In the genomic region with DNA sequence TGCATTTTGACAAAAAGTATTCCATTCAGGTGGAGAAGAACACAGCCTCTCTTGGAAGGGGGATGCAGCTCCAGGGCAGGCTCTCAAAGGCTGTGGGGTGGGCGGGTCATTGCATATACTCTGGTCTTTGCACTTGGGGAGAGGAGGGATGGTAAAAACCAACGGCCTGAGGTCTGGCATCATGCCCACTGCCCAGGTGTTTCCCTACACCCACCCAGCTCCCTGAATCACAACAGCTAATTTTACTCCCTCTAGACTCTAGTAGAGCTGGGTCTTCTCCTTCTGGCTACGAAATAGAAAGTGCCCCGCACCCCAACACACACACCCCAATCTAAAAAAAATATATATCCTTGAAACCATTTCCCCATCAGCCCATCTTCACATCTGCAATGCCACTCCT, we compare ENCODE assay signal across 10 cellular contexts. TPM values are rescaled to one million over a fixed set of nuclear protein-coding genes. Genes with fewer than 3 reads are reported as not detected.
A peak's percentile ranks its signal among the peaks of the same experiment; 100 is the strongest.
DNase-seq lines count a peak whose midpoint lies in the region; ATAC-seq and TF ChIP-seq lines count a peak whose summit lies in the region.
"Had no signal": no experiment of that assay in that cellular context is flagged by ENCODE, and none has a peak within 500 bp of the region (broad histone marks: within the 10 kb centered on the region; RNA-seq: fewer than 3 reads in every experiment).

No MANE protein-coding gene starts in this region.

- no peak overlapping the region for H3K4ac ChIP-seq in neuronal stem cell (ENCODE audit: low read length)

- H3K27me3 Mint-ChIP-seq in CD8-positive, alpha-beta T cell (ENCODE audit: low read depth), result peaks cover 41% of the 10 kb centered on the region
- H3K27me3 Mint-ChIP-seq in endothelial cell (ENCODE audit: unreplicated experiment), result peaks cover 18% of the 10 kb centered on the region

- no peak for TF ChIP-seq CTCF in CD8-positive, alpha-beta T cell (IDR thresholded peaks at IDR 0.05)
- TF ChIP-seq CTCF in endothelial cell (IDR thresholded peaks at IDR 0.05; ENCODE audit: unreplicated experiment) (no peak), testis (IDR thresholded peaks at IDR 0.05) (no peak)

- H3K79me1 ChIP-seq in neuronal stem cell (ENCODE audit: low read depth, low read length), result peaks cover 2% of the 10 kb centered on the region

- H2BK15ac ChIP-seq in neuronal stem cell (ENCODE audit: low read length), result no peak overlapping the region

- TF ChIP-seq POLR2A in GM18505 (IDR thresholded peaks at IDR 0.05; ENCODE audit: borderline replicate concordance, extremely low read depth, insufficient read depth, insufficient read length) (no peak), testis (IDR thresholded peaks at IDR 0.05) (no peak)

- H3K9me3 ChIP-seq in CD8-positive, alpha-beta T cell (ENCODE audit: low read length), result no peaks in the 10 kb centered on the region
- H3K9me3 ChIP-seq in MG63 (no peaks in the 10 kb centered on the region), neuronal stem cell (replicated peaks in 1 of 2; ENCODE audit: control insufficient read depth in 2 of 2, insufficient read depth in 1 of 2, low read depth in 1 of 2, low read length in 2 of 2) (peaks cover 0 to 7% of the 10 kb centered on the region in 2 donors), testis (no peaks in the 10 kb centered on the region)

- H3K4me3 Mint-ChIP-seq in CD8-positive, alpha-beta T cell, result peak overlapping the region; percentile 19
- H3K4me3 Mint-ChIP-seq in endothelial cell (ENCODE audit: unreplicated experiment), result peak overlapping the region; percentile 79

- H3K18ac ChIP-seq in neuronal stem cell (ENCODE audit: low read length), result no peak overlapping the region

- H3K9me3 Mint-ChIP-seq in CD8-positive, alpha-beta T cell, result no peaks in the 10 kb centered on the region
- no peaks in the 10 kb centered on the region for H3K9me3 Mint-ChIP-seq in endothelial cell (ENCODE audit: unreplicated experiment)

- no CpG with 5 or more reads among the region's 4 CpGs for WGBS in neuronal stem cell (ENCODE audit: extremely low coverage in 2 of 2, insufficient read length in 2 of 2, insufficient replicate concordance in 1 of 2), 2 donors
- 46 to 47% methylated on average over 4 of the region's 4 CpGs for WGBS in testis, 2 donors

- H2BK120ac ChIP-seq in neuronal stem cell (ENCODE audit: low read depth, low read length), result no peak overlapping the region

- no peaks in the 10 kb centered on the region for H3K36me3 Mint-ChIP-seq in CD8-positive, alpha-beta T cell
- H3K36me3 Mint-ChIP-seq in endothelial cell (ENCODE audit: low read depth, unreplicated experiment), result no peaks in the 10 kb centered on the region

- no peak overlapping the region for H3K23ac ChIP-seq in neuronal stem cell (ENCODE audit: low read depth, low read length, poor library complexity)

- H3K4me2 ChIP-seq in neuronal stem cell (ENCODE audit: insufficient read depth, low read length, poor library complexity, severe bottlenecking), result peak overlapping the region; percentile 96

- H2BK12ac ChIP-seq in neuronal stem cell (ENCODE audit: low read length), result no peak overlapping the region

- H2BK5ac ChIP-seq in neuronal stem cell (ENCODE audit: low read length), result no peak overlapping the region

- H3K9ac ChIP-seq in neuronal stem cell (ENCODE audit: low read depth, low read length, poor library complexity), result no peak overlapping the region

- POLR2A ChIA-PET in CD8-positive, alpha-beta T cell (lab: Charles Lee), result no interaction called here

- H3K27ac ChIP-seq in CD8-positive, alpha-beta T cell (ENCODE audit: low read depth, low read length), result no peak overlapping the region
- no peak overlapping the region for H3K27ac ChIP-seq in neuronal stem cell (replicated peaks; ENCODE audit: low read length)
- no peak overlapping the region for H3K27ac ChIP-seq in testis

- peak overlapping the region; percentile 17 for H2AK5ac ChIP-seq in neuronal stem cell (ENCODE audit: low read depth, low read length)

- peaks cover 4% of the 10 kb centered on the region for H3K27me3 ChIP-seq in CD8-positive, alpha-beta T cell (ENCODE audit: insufficient read depth, low read length)
- H3K27me3 ChIP-seq in MG63 (no peaks in the 10 kb centered on the region), neuronal stem cell (ENCODE audit: control insufficient read depth in 3 of 3, insufficient read depth in 3 of 3, low read depth in 1 of 3, low read length in 3 of 3) (no peaks in the 10 kb centered on the region), testis (no peaks in the 10 kb centered on the region)

- no peak overlapping the region for H3K4me3 ChIP-seq in CD8-positive, alpha-beta T cell (ENCODE audit: low read depth, low read length)
- H3K4me3 ChIP-seq in MG63, result peak overlapping the region; percentile 58
- H3K4me3 ChIP-seq in neuronal stem cell (ENCODE audit: low read length in 2 of 2), result peak overlapping the region in 1 of 2 donors; percentile 91
- H3K4me3 ChIP-seq in testis, result no peak overlapping the region

- no peak overlapping the region for H4K91ac ChIP-seq in neuronal stem cell (ENCODE audit: low read depth, low read length, poor library complexity)

- no peaks in the 10 kb centered on the region for H3K36me3 ChIP-seq in CD8-positive, alpha-beta T cell (ENCODE audit: insufficient read depth, low read length)
- H3K36me3 ChIP-seq in MG63, result no peaks in the 10 kb centered on the region
- no peaks in the 10 kb centered on the region for H3K36me3 ChIP-seq in neuronal stem cell (replicated peaks in 1 of 2; ENCODE audit: control insufficient read depth in 2 of 2, insufficient read depth in 2 of 2, low read length in 2 of 2)
- H3K36me3 ChIP-seq in testis (ENCODE audit: low read depth, missing control alignments), result no peaks in the 10 kb centered on the region

- H3K14ac ChIP-seq in neuronal stem cell (ENCODE audit: low read length), result no peak overlapping the region

- peaks cover 15% of the 10 kb centered on the region for H3K4me1 Mint-ChIP-seq in CD8-positive, alpha-beta T cell (ENCODE audit: low read depth)
- peaks cover 14% of the 10 kb centered on the region for H3K4me1 Mint-ChIP-seq in endothelial cell (ENCODE audit: unreplicated experiment)

- H3K4me1 ChIP-seq in CD8-positive, alpha-beta T cell (ENCODE audit: insufficient read depth, low read length), result peaks cover 6% of the 10 kb centered on the region
- H3K4me1 ChIP-seq in neuronal stem cell (ENCODE audit: control insufficient read depth in 2 of 2, insufficient read depth in 1 of 2, low read depth in 1 of 2, low read length in 2 of 2) (peaks cover 9 to 27% of the 10 kb centered on the region in 2 donors), testis (no peaks in the 10 kb centered on the region)

- no peak overlapping the region for H3K27ac Mint-ChIP-seq in CD8-positive, alpha-beta T cell
- H3K27ac Mint-ChIP-seq in endothelial cell (ENCODE audit: unreplicated experiment), result no peak overlapping the region

- H4K8ac ChIP-seq in neuronal stem cell (ENCODE audit: low read depth, low read length), result no peak overlapping the region

- no peak for ATAC-seq in CD8-positive, alpha-beta T cell
- ATAC-seq in GM18505 (IDR thresholded peaks at IDR 0.05; ENCODE audit: unreplicated experiment), result no peak

- DNase-seq in CD8-positive, alpha-beta T cell, result no peak
- no peak for DNase-seq in MG63
- no peak for DNase-seq in endothelial cell (ENCODE audit: low spot score)
- no peak for DNase-seq in neuronal stem cell (ENCODE audit: low spot score)
- no peak for DNase-seq in HPDE6-E6E7 (ENCODE audit: extremely low spot score)
- no peak for DNase-seq in OCI-M1 (lab: John Stamatoyannopoulos, UW)
- no peak for DNase-seq in testis
- DNase-seq: kidney glomerular epithelial cell; stimulated activated CD4-positive, alpha-beta T cell treated with anti-CD3 and anti-CD28 coated beads, Interleukin-4, amount 100 ng/mL, for 4 hours had no signal

- CTCF ChIA-PET in CD8-positive, alpha-beta T cell (lab: Charles Lee), result no interaction called here

- H2AFZ ChIP-seq in neuronal stem cell (ENCODE audit: low read length), result no peak overlapping the region

- intact Hi-C loops in CD8-positive, alpha-beta T cell (cut with DNase I, micrococcal nuclease), result no loop called here
- intact Hi-C loops in testis (cut with DNase I; ENCODE audit: low total_unique reads), result no loop called here

RNA-seq across cellular contexts. Expression of a gene that starts 1.0 kb away (rescaled TPM):
- total RNA-seq in CD8-positive, alpha-beta T cell, result not detected
- 12.5 and 15.4 TPM in 2 replicates for total RNA-seq in MG63 (2014; rRNA removed; shearing (Covaris generic); ENCODE audit: low replicate concordance)
- total RNA-seq in endothelial cell (ENCODE audit: unreplicated experiment) (7.8 TPM), testis (100 to 1,000 TPM; 130 to 168 TPM)
- polyA plus RNA-seq in neuronal stem cell (2013, experiment 1 of 2), result 30.3 TPM
- polyA plus RNA-seq in neuronal stem cell (2013, experiment 2 of 2), result 32.7 TPM
- 151 TPM for polyA plus RNA-seq in testis (ENCODE audit: insufficient read depth, low read depth, low replicate concordance)
